10 cellular contexts compared by ENCODE assay signal in genomic region chr10:58414270-58415041, GRCh38. TPM values are rescaled to one million over a fixed set of nuclear protein-coding genes. Genes with fewer than 3 reads are reported as not detected.
A peak's percentile ranks its signal among the peaks of the same experiment; 100 is the strongest.
DNase-seq lines count a peak whose midpoint lies in the region; ATAC-seq and TF ChIP-seq lines count a peak whose summit lies in the region.
"Had no signal": no experiment of that assay in that cellular context is flagged by ENCODE, and none has a peak within 500 bp of the region (broad histone marks: within the 10 kb centered on the region; RNA-seq: fewer than 3 reads in every experiment).

No MANE protein-coding gene starts in this region.

- H3K9me3 ChIP-seq in left ventricle myocardium inferior (replicated peaks) (peaks cover 18% of the 10 kb centered on the region), transverse colon (peaks cover 0 to 2% of the 10 kb centered on the region in 2 donors)

- H3K36me3 ChIP-seq in left ventricle myocardium inferior (no peaks in the 10 kb centered on the region), transverse colon (no peaks in the 10 kb centered on the region)

- in situ Hi-C loops in transverse colon (cut with MboI; ENCODE audit: low pct_ligation_motif_present in 1 of 4, low pct_unique_long_range_greater_than_20kb in 1 of 4, low sequenced_read_pairs in 3 of 4), result no loop called here

- H3K4me1 ChIP-seq in left ventricle myocardium inferior (no peaks in the 10 kb centered on the region), transverse colon (no peaks in the 10 kb centered on the region)

- H3K27ac ChIP-seq in left ventricle myocardium inferior (replicated peaks) (no peak overlapping the region), transverse colon (no peak overlapping the region)

- TF ChIP-seq EP300 in transverse colon (IDR thresholded peaks at IDR 0.05; ENCODE audit: low read depth), result no peak

- TF ChIP-seq POLR2A in transverse colon (IDR thresholded peaks at IDR 0.05), result no peak

- TF ChIP-seq CTCF in left ventricle myocardium inferior (IDR thresholded peaks at IDR 0.05; ENCODE audit: borderline replicate concordance) (peak; percentile 43), transverse colon (IDR thresholded peaks at IDR 0.05) (peak; percentile 13 to 19 (median 16))

- intact Hi-C loops in left ventricle myocardium inferior (cut with micrococcal nuclease), result no loop called here
- intact Hi-C loops in transverse colon (cut with DNase I; ENCODE audit: low total_unique reads), result no loop called here

- H3K27me3 ChIP-seq in left ventricle myocardium inferior (ENCODE audit: low read depth) (peaks cover 20% of the 10 kb centered on the region), transverse colon (no peaks in the 10 kb centered on the region)

- 40 to 48% methylated on average over 2 to 5 of the region's 5 CpGs for WGBS in transverse colon (ENCODE audit: low coverage in 1 of 2), 2 donors

- peak; percentile 21 for DNase-seq in NCI-H82 (lab: John Stamatoyannopoulos, UW)
- DNase-seq in NCI-H82 treated with DMSO at 0.1 percent for 48 hours (lab: John Stamatoyannopoulos, UW; ENCODE audit: unreplicated experiment), result no peak
- peak; percentile 40 for DNase-seq in T1000 (lab: John Stamatoyannopoulos, UW)
- no peak for DNase-seq in left ventricle myocardium inferior
- no peak for DNase-seq in transverse colon
- DNase-seq in activated CD4-positive, alpha-beta T cell treated with anti-CD3 and anti-CD28 coated beads for 48 hours, result no peak
- DNase-seq in middle frontal gyrus (ENCODE audit: extremely low spot score, low spot score), result no peak
- DNase-seq: CD4-positive, CD25-positive, alpha-beta regulatory T cell had no signal

- H3K4me3 ChIP-seq in left ventricle myocardium inferior, result no peak overlapping the region
- H3K4me3 ChIP-seq in transverse colon, result no peak overlapping the region
- H3K4me3 ChIP-seq: lung had no signal

- no peak for ATAC-seq in HG03520 (IDR thresholded peaks at IDR 0.05; ENCODE audit: unreplicated experiment)

RNA-seq across cellular contexts. Expression of gene TFAM, which starts 29.2 kb away (rescaled TPM):
- 29.8 TPM for total RNA-seq in left ventricle myocardium inferior
- total RNA-seq in transverse colon, result 10 to 100 TPM in 3 of 4 donors, 1 to 10 TPM in 1; 2.2 to 35.2 (median 15.9) TPM

Comparison
In these comparisons a context has a peak if more than half of its experiments do, and no peak if none do; other contexts are left out.
1. DNase-seq: peak in NCI-H82 (single experiment) and T1000 (single experiment); none in NCI-H82 treated with DMSO at 0.1 percent for 48 hours (single experiment), left ventricle myocardium inferior (single experiment), transverse colon (single experiment), activated CD4-positive, alpha-beta T cell treated with anti-CD3 and anti-CD28 coated beads for 48 hours (single experiment) and middle frontal gyrus (single experiment).